Comparison of ENCODE assay signal across 1 cellular context in genomic region chr7:102395958-102396709, GRCh38.
TF ChIP-seq lines count a peak whose summit lies in the region.

TSS of gene PRKRIP1 (plus strand) at chr7:102396363. CDS start at chr7:102396412, 49 bp downstream.

TF ChIP-seq in HepG2, 621 proteins besides CTCF, POLR2A, EP300 and RAD21 (continued from another document and continues in another):
- TF ChIP-seq GABPA (IDR thresholded peaks at IDR 0.05; ENCODE audit: low read depth, low read length) (no peak), GABPA (CRISPR knock-in tag; IDR thresholded peaks at IDR 0.05; ENCODE audit: low read depth) (peak; percentile 61), SMARCC2 (IDR thresholded peaks at IDR 0.05) (no peak), ZNF564 (CRISPR knock-in tag; IDR thresholded peaks at IDR 0.05) (no peak), ZNF710 (CRISPR knock-in tag; IDR thresholded peaks at IDR 0.05; ENCODE audit: borderline replicate concordance) (no peak), JUND (CRISPR knock-in tag; IDR thresholded peaks at IDR 0.05) (no peak), ZNF101 (CRISPR knock-in tag; IDR thresholded peaks at IDR 0.05; ENCODE audit: borderline replicate concordance, low read depth) (no peak), ASH2L (IDR thresholded peaks at IDR 0.05; ENCODE audit: insufficient read length, low read depth, low read length) (peak; percentile 55), BCLAF1 (IDR thresholded peaks at IDR 0.05) (no peak), TP53 (CRISPR knock-in tag; conservative IDR thresholded peaks at IDR 0.05) (no peak), SSRP1 (CRISPR knock-in tag; IDR thresholded peaks at IDR 0.05) (peak; percentile 32; the same call in 1 of the 2 replicates), ZNF33B (CRISPR knock-in tag; IDR thresholded peaks at IDR 0.05) (no peak; the same call in 1 of the 2 replicates), AHR (CRISPR knock-in tag; IDR thresholded peaks at IDR 0.05) (peak; percentile 41; the same call in 1 of the 2 replicates), ZSCAN25 (CRISPR knock-in tag; IDR thresholded peaks at IDR 0.05) (no peak), TAF1 (CRISPR knock-in tag; IDR thresholded peaks at IDR 0.05) (peak; percentile 44; the same call in 1 of the 2 replicates), SALL2 (CRISPR knock-in tag; IDR thresholded peaks at IDR 0.05) (peak; percentile 66), ZNF446 (CRISPR knock-in tag; IDR thresholded peaks at IDR 0.05) (no peak), ZNF205 (CRISPR knock-in tag; IDR thresholded peaks at IDR 0.05) (no peak), POLR2G (IDR thresholded peaks at IDR 0.05; ENCODE audit: low read depth, low read length) (peak; percentile 89), ZEB1 (IDR thresholded peaks at IDR 0.05; ENCODE audit: insufficient replicate concordance, low read depth) (no peak), NCOA5 (CRISPR knock-in tag; IDR thresholded peaks at IDR 0.05) (peak; percentile 73; the same call in 1 of the 2 replicates), PRDM10 (CRISPR knock-in tag; IDR thresholded peaks at IDR 0.05; ENCODE audit: low read depth) (peak; percentile 47; the same call in 1 of the 2 replicates), FOXC1 (CRISPR knock-in tag; IDR thresholded peaks at IDR 0.05; ENCODE audit: borderline replicate concordance) (peak; percentile 52; the same call in 1 of the 2 replicates), KMT2A (CRISPR knock-in tag; IDR thresholded peaks at IDR 0.05) (peak; percentile 59; the same call in 1 of the 2 replicates), ZNF749 (CRISPR knock-in tag; IDR thresholded peaks at IDR 0.05; ENCODE audit: borderline replicate concordance) (no peak; the same call in 1 of the 2 replicates), NAIF1 (CRISPR knock-in tag; IDR thresholded peaks at IDR 0.05; ENCODE audit: borderline replicate concordance) (no peak), CHD2 (IDR thresholded peaks at IDR 0.05; ENCODE audit: low read depth, low read length) (no peak), YY1 (IDR thresholded peaks at IDR 0.05; ENCODE audit: insufficient read depth, insufficient replicate concordance, low read depth, low read length) (peak; percentile 79), GATA4 (IDR thresholded peaks at IDR 0.05; ENCODE audit: borderline replicate concordance, low read depth) (0 out of 2 replicates have a peak, but pooled peaks have one; percentile 27), POLR2AphosphoS2 (IDR thresholded peaks at IDR 0.05; ENCODE audit: low read depth, low read length) (0 out of 2 replicates have a peak, but pooled peaks have one; percentile 86), SOX13 (IDR thresholded peaks at IDR 0.05) (no peak), SOX13 (CRISPR knock-in tag; conservative IDR thresholded peaks at IDR 0.05 in 1 of 2, IDR thresholded peaks at IDR 0.05 in 1 of 2) (no peak), LRRFIP1 (CRISPR knock-in tag; conservative IDR thresholded peaks at IDR 0.05) (no peak), TCF7L2 (IDR thresholded peaks at IDR 0.05; ENCODE audit: low read depth, low read length) (no peak), AGO2 (optimal IDR thresholded peaks at IDR 0.05; ENCODE audit: low read depth, low read length) (peak; percentile 100), NCOR1 (IDR thresholded peaks at IDR 0.05; ENCODE audit: borderline replicate concordance, low read length) (no peak), TEAD3 (CRISPR knock-in tag; optimal IDR thresholded peaks at IDR 0.05; ENCODE audit: borderline replicate concordance) (no peak), ZNF296 (CRISPR knock-in tag; conservative IDR thresholded peaks at IDR 0.05) (no peak), MBD4 (IDR thresholded peaks at IDR 0.05; ENCODE audit: borderline replicate concordance, low read length) (no peak), ETV5 (CRISPR knock-in tag; IDR thresholded peaks at IDR 0.05; ENCODE audit: borderline replicate concordance) (peak; percentile 22; the same call in 1 of the 2 replicates), CERS6 (CRISPR knock-in tag; IDR thresholded peaks at IDR 0.05) (no peak)
- TF ChIP-seq, protein P1, sequence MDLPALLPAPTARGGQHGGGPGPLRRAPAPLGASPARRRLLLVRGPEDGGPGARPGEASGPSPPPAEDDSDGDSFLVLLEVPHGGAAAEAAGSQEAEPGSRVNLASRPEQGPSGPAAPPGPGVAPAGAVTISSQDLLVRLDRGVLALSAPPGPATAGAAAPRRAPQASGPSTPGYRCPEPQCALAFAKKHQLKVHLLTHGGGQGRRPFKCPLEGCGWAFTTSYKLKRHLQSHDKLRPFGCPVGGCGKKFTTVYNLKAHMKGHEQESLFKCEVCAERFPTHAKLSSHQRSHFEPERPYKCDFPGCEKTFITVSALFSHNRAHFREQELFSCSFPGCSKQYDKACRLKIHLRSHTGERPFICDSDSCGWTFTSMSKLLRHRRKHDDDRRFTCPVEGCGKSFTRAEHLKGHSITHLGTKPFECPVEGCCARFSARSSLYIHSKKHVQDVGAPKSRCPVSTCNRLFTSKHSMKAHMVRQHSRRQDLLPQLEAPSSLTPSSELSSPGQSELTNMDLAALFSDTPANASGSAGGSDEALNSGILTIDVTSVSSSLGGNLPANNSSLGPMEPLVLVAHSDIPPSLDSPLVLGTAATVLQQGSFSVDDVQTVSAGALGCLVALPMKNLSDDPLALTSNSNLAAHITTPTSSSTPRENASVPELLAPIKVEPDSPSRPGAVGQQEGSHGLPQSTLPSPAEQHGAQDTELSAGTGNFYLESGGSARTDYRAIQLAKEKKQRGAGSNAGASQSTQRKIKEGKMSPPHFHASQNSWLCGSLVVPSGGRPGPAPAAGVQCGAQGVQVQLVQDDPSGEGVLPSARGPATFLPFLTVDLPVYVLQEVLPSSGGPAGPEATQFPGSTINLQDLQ (CRISPR knock-in tag; IDR thresholded peaks at IDR 0.05): no peak
- TF ChIP-seq, protein P2, sequence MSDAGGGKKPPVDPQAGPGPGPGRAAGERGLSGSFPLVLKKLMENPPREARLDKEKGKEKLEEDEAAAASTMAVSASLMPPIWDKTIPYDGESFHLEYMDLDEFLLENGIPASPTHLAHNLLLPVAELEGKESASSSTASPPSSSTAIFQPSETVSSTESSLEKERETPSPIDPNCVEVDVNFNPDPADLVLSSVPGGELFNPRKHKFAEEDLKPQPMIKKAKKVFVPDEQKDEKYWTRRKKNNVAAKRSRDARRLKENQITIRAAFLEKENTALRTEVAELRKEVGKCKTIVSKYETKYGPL (CRISPR knock-in tag; IDR thresholded peaks at IDR 0.05): no peak
- TF ChIP-seq, protein P3, sequence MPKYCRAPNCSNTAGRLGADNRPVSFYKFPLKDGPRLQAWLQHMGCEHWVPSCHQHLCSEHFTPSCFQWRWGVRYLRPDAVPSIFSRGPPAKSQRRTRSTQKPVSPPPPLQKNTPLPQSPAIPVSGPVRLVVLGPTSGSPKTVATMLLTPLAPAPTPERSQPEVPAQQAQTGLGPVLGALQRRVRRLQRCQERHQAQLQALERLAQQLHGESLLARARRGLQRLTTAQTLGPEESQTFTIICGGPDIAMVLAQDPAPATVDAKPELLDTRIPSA (CRISPR knock-in tag; IDR thresholded peaks at IDR 0.05; ENCODE audit: borderline replicate concordance): no peak
- TF ChIP-seq, protein P4, sequence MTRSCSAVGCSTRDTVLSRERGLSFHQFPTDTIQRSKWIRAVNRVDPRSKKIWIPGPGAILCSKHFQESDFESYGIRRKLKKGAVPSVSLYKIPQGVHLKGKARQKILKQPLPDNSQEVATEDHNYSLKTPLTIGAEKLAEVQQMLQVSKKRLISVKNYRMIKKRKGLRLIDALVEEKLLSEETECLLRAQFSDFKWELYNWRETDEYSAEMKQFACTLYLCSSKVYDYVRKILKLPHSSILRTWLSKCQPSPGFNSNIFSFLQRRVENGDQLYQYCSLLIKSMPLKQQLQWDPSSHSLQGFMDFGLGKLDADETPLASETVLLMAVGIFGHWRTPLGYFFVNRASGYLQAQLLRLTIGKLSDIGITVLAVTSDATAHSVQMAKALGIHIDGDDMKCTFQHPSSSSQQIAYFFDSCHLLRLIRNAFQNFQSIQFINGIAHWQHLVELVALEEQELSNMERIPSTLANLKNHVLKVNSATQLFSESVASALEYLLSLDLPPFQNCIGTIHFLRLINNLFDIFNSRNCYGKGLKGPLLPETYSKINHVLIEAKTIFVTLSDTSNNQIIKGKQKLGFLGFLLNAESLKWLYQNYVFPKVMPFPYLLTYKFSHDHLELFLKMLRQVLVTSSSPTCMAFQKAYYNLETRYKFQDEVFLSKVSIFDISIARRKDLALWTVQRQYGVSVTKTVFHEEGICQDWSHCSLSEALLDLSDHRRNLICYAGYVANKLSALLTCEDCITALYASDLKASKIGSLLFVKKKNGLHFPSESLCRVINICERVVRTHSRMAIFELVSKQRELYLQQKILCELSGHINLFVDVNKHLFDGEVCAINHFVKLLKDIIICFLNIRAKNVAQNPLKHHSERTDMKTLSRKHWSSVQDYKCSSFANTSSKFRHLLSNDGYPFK (CRISPR knock-in tag; IDR thresholded peaks at IDR 0.05; ENCODE audit: borderline replicate concordance): peak; percentile 70; the same call in 1 of the 2 replicates
